8 cellular contexts compared by ENCODE assay signal in the genomic region with DNA sequence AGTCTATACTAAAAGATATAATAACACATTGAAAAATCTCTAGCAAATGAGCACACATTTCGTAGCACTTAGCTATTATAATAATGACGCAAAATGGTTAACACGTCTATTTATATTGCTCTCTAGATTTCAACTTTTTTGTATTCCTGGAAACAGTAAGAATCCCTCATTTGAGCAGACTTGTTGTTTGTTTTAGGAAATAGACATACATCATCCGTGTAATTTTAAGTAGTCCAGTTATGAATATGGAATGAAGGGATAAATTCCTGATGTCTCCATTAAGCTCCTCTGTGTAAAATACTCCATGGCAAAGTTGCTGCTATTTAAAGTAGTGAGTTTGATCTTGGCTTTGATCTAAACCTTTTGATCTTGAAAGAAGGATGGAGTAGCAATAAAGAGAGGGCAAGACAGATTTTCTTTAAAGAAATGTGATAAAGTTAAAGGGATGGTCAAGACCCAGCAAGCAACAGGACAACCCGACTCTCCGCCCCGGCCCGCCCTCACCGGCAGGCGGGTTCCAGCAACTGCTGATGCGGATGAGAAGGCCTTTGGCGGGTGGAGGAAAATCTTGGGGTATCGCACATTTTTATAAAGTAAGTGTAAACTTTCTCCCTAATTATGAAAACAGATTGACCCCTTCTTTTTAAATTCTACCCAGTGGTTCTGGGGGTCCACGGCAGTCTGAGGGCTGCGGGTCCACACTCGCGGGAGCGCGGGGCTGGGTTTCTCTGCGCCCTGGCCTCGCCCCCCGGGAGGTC.
A peak's percentile ranks its signal among the peaks of the same experiment; 100 is the strongest.
DNase-seq lines count a peak whose midpoint lies in the region; ATAC-seq and TF ChIP-seq lines count a peak whose summit lies in the region.

No MANE protein-coding gene starts in this region.

- H3K9me3 Mint-ChIP-seq in stimulated activated naive CD8-positive, alpha-beta T cell treated with anti-CD3 and anti-CD28 coated beads, Interleukin-15, amount 100 ng/mL, for 72 hours: no peaks in the 10 kb centered on the region

- H3K4me1 Mint-ChIP-seq in stimulated activated naive CD8-positive, alpha-beta T cell treated with anti-CD3 and anti-CD28 coated beads, Interleukin-15, amount 100 ng/mL, for 72 hours: peaks cover 34% of the 10 kb centered on the region

- H3K27ac Mint-ChIP-seq in stimulated activated naive CD8-positive, alpha-beta T cell treated with anti-CD3 and anti-CD28 coated beads, Interleukin-15, amount 100 ng/mL, for 72 hours: no peak overlapping the region

- H3K27ac ChIP-seq in cingulate gyrus (ENCODE audit: low read depth, low read length): peak overlapping the region; percentile 84

- peak overlapping the region; percentile 73 for H3K4me3 ChIP-seq in HFF-Myc (replicated peaks; ENCODE audit: low read depth, low read length)

- H3K4me3 Mint-ChIP-seq in stimulated activated naive CD8-positive, alpha-beta T cell treated with anti-CD3 and anti-CD28 coated beads, Interleukin-15, amount 100 ng/mL, for 72 hours: peak overlapping the region; percentile 66 to 75

- DNase-seq in NCI-H2081 (lab: John Stamatoyannopoulos, UW) (peak; percentile 27 to 56), NCI-H2081 treated with DMSO at 0.1 percent for 48 hours (lab: John Stamatoyannopoulos, UW) (no peak), HFF-Myc (ENCODE audit: extremely low read depth, low read depth) (no peak), RKO (ENCODE audit: low spot score) (peak; percentile 70), left lobe of liver (ENCODE audit: low spot score) (no peak), dedifferentiated amniotic fluid mesenchymal stem cell (ENCODE audit: extremely low spot score) (no peak)
- peak; percentile 5 to 12 for DNase-seq in stimulated activated naive CD8-positive, alpha-beta T cell treated with anti-CD3 and anti-CD28 coated beads, Interleukin-15, amount 100 ng/mL, for 72 hours

- TF ChIP-seq CTCF in HFF-Myc (IDR thresholded peaks at IDR 0.05; ENCODE audit: low read depth, low read length, missing control alignments): no peak

- peak; percentile 34 for ATAC-seq in left lobe of liver
- ATAC-seq in stimulated activated naive CD8-positive, alpha-beta T cell treated with anti-CD3 and anti-CD28 coated beads, Interleukin-15, amount 100 ng/mL, for 72 hours: peak; percentile 34

- peaks cover 61% of the 10 kb centered on the region for H3K27me3 Mint-ChIP-seq in stimulated activated naive CD8-positive, alpha-beta T cell treated with anti-CD3 and anti-CD28 coated beads, Interleukin-15, amount 100 ng/mL, for 72 hours

Comparison
In these comparisons a context has a peak if more than half of its experiments do, and no peak if none do; other contexts are left out.
1. DNase-seq: peak in NCI-H2081 (2 of 2), RKO (single experiment) and stimulated activated naive CD8-positive, alpha-beta T cell treated with anti-CD3 and anti-CD28 coated beads, Interleukin-15, amount 100 ng/mL, for 72 hours (2 of 2); none in NCI-H2081 treated with DMSO at 0.1 percent for 48 hours (single experiment), HFF-Myc (single experiment), left lobe of liver (single experiment) and dedifferentiated amniotic fluid mesenchymal stem cell (single experiment).